Comparison of ENCODE assay signal across 1 cellular context in genomic region chr17:75581121-75581725, GRCh38.
TF ChIP-seq lines count a peak whose summit lies in the region.
"Not testable (repeated sequence)": the region's sequence is repeated elsewhere in the genome, so short reads cannot be mapped to it uniquely, and the experiment has no call there.

No MANE protein-coding gene starts in this region.

TF ChIP-seq in HepG2, 621 proteins besides CTCF, POLR2A, EP300 and RAD21:
- TF ChIP-seq ZBTB38 (CRISPR knock-in tag; IDR thresholded peaks at IDR 0.05) (peak; percentile 70), ZNF687 (CRISPR knock-in tag; IDR thresholded peaks at IDR 0.05) (peak; percentile 18; the same call in 1 of the 2 replicates), NFYB (CRISPR knock-in tag; IDR thresholded peaks at IDR 0.05) (peak; percentile 84), ZNF720 (CRISPR knock-in tag; IDR thresholded peaks at IDR 0.05) (0 out of 2 replicates have a peak, but pooled peaks have one; percentile 49), SP1 (CRISPR knock-in tag; IDR thresholded peaks at IDR 0.05) (peak; percentile 64; the same call in 1 of the 2 replicates), ZMYM4 (CRISPR knock-in tag; IDR thresholded peaks at IDR 0.05) (0 out of 2 replicates have a peak, but pooled peaks have one; percentile 21), NFYC (CRISPR knock-in tag; IDR thresholded peaks at IDR 0.05) (peak; percentile 79)
- TF ChIP-seq SP1 (IDR thresholded peaks at IDR 0.05), result not testable (repeated sequence)
TF ChIP-seq in HepG2: peak in this region for 7; not testable (repeated sequence) for 614.
